1 cellular context compared by ENCODE assay signal in the genomic region with DNA sequence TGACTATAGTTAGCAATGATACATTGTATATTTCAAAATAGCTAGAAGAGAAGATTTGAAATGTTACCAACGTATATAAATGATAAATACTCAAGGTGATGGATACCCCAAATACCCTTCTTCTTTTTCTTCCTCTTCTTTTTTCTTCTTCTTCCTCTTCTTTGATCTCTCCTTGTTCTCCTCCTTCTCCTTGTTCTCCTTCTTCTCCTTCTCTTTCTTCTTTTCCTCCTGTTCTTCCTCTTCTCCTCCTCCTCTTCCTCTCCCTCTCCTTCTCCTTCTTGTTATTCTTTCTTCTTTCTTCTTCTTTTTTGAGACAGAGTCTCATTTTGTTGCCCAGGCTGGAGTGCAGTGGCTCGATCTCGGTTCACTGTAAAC.
TF ChIP-seq lines count a peak whose summit lies in the region.

No MANE protein-coding gene starts in this region.

TF ChIP-seq in IMR-90, 13 proteins besides CTCF, POLR2A, EP300 and RAD21 (continued from another document):
- no peak for TF ChIP-seq RCOR1 (IDR thresholded peaks at IDR 0.05; ENCODE audit: insufficient replicate concordance, low read length)
- no peak for TF ChIP-seq FOS (IDR thresholded peaks at IDR 0.05; ENCODE audit: low read depth, low read length)
- no peak for TF ChIP-seq NFE2L2 (IDR thresholded peaks at IDR 0.05; ENCODE audit: low read depth, low read length)
- TF ChIP-seq SMC3 (IDR thresholded peaks at IDR 0.05; ENCODE audit: low read depth, low read length), result no peak
- TF ChIP-seq USF2 (IDR thresholded peaks at IDR 0.05; ENCODE audit: low read depth, low read length), result no peak
